Comparison of ENCODE assay signal across 18 cellular contexts in genomic region chr5:43258116-43258515, GRCh38. TPM values are rescaled to one million over a fixed set of nuclear protein-coding genes. Genes with fewer than 3 reads are reported as not detected.
A peak's percentile ranks its signal among the peaks of the same experiment; 100 is the strongest.
DNase-seq lines count a peak whose midpoint lies in the region; ATAC-seq lines count a peak whose summit lies in the region.
"Had no signal": no experiment of that assay in that cellular context is flagged by ENCODE, and none has a peak within 500 bp of the region (broad histone marks: within the 10 kb centered on the region; RNA-seq: fewer than 3 reads in every experiment).

No MANE protein-coding gene starts in this region.

- no peak overlapping the region for H3K4me3 ChIP-seq in Karpas-422 (ENCODE audit: low read length)
- H3K4me3 ChIP-seq: A549; BLaER1 treated with 17β-estradiol and CSF1 and Interleukin-3, amounts not matched to agents 10 nM and 100 nM had no signal

- H3K9me3 ChIP-seq in Karpas-422 (ENCODE audit: low read length) = no peaks in the 10 kb centered on the region
- H3K9me3 ChIP-seq: A549, Caco-2 had no signal

- H3K4me1 Mint-ChIP-seq in activated T-cell treated with anti-CD3 and anti-CD28 coated beads, Interleukin-2, amount 50 U/mL, for 72 hours (ENCODE audit: low read depth) = peaks cover 5% of the 10 kb centered on the region
- H3K4me1 Mint-ChIP-seq in activated T-cell treated with anti-CD3 and anti-CD28 coated beads, Interleukin-2, amount 50 U/mL, for 24 hours (ENCODE audit: low read depth) = peaks cover 3% of the 10 kb centered on the region
- H3K4me1 Mint-ChIP-seq in activated T-helper 17 cell treated with anti-CD3 and anti-CD28 coated beads, Interleukin-2, amount 50 U/mL, for 72 hours = no peaks in the 10 kb centered on the region
- H3K4me1 Mint-ChIP-seq: B cell had no signal

- H3K27me3 Mint-ChIP-seq in activated T-cell treated with anti-CD3 and anti-CD28 coated beads, Interleukin-2, amount 50 U/mL, for 72 hours (ENCODE audit: low read depth) = peaks cover 58% of the 10 kb centered on the region
- peaks cover 34% of the 10 kb centered on the region for H3K27me3 Mint-ChIP-seq in activated T-cell treated with anti-CD3 and anti-CD28 coated beads, Interleukin-2, amount 50 U/mL, for 24 hours
- peaks cover 30% of the 10 kb centered on the region for H3K27me3 Mint-ChIP-seq in activated T-helper 17 cell treated with anti-CD3 and anti-CD28 coated beads, Interleukin-2, amount 50 U/mL, for 72 hours

- no peak overlapping the region for H3K4me3 Mint-ChIP-seq in activated T-cell treated with anti-CD3 and anti-CD28 coated beads, Interleukin-2, amount 50 U/mL, for 72 hours
- H3K4me3 Mint-ChIP-seq in activated T-cell treated with anti-CD3 and anti-CD28 coated beads, Interleukin-2, amount 50 U/mL, for 24 hours = no peak overlapping the region
- no peak overlapping the region for H3K4me3 Mint-ChIP-seq in activated T-helper 17 cell treated with anti-CD3 and anti-CD28 coated beads, Interleukin-2, amount 50 U/mL, for 72 hours
- H3K4me3 Mint-ChIP-seq: B cell; CD4-positive, alpha-beta T cell; CD8-positive, alpha-beta T cell had no signal

- H2AFZ ChIP-seq in Karpas-422 (ENCODE audit: low read length) = no peak overlapping the region

- H3K27ac ChIP-seq in Karpas-422 (ENCODE audit: low read length) = no peak overlapping the region
- H3K27ac ChIP-seq: A549; BLaER1 treated with 17β-estradiol and CSF1 and Interleukin-3, amounts not matched to agents 10 nM and 100 nM; C4-2B had no signal

- H4K20me1 ChIP-seq in Karpas-422 (ENCODE audit: insufficient read depth, low read depth, low read length) = no peaks in the 10 kb centered on the region
- H4K20me1 ChIP-seq: BLaER1 treated with 17β-estradiol and CSF1 and Interleukin-3, amounts not matched to agents 10 nM and 100 nM had no signal

- H3K27ac Mint-ChIP-seq in activated T-cell treated with anti-CD3 and anti-CD28 coated beads, Interleukin-2, amount 50 U/mL, for 72 hours = no peak overlapping the region
- no peak overlapping the region for H3K27ac Mint-ChIP-seq in activated T-cell treated with anti-CD3 and anti-CD28 coated beads, Interleukin-2, amount 50 U/mL, for 24 hours
- H3K27ac Mint-ChIP-seq in activated T-helper 17 cell treated with anti-CD3 and anti-CD28 coated beads, Interleukin-2, amount 50 U/mL, for 72 hours = no peak overlapping the region
- H3K27ac Mint-ChIP-seq: B cell; CD4-positive, alpha-beta T cell; CD8-positive, alpha-beta T cell had no signal

- no peaks in the 10 kb centered on the region for H3K79me2 ChIP-seq in Karpas-422 (ENCODE audit: low read length)

- H3K4me2 ChIP-seq in Karpas-422 (ENCODE audit: low read depth, low read length, poor library complexity, severe bottlenecking) = no peak overlapping the region
- H3K4me2 ChIP-seq: A549; BLaER1 treated with 17β-estradiol and CSF1 and Interleukin-3, amounts not matched to agents 10 nM and 100 nM had no signal

- 0 out of 2 replicates have a peak, but pooled peaks cover 4% of the 10 kb centered on the region for H3K4me1 ChIP-seq in Karpas-422 (ENCODE audit: low read length)
- H3K4me1 ChIP-seq: BLaER1 treated with 17β-estradiol and CSF1 and Interleukin-3, amounts not matched to agents 10 nM and 100 nM had no signal

- H3K36me3 ChIP-seq in Karpas-422 (ENCODE audit: insufficient read depth, low read length) = no peaks in the 10 kb centered on the region
- H3K36me3 ChIP-seq: BLaER1 treated with 17β-estradiol and CSF1 and Interleukin-3, amounts not matched to agents 10 nM and 100 nM had no signal

- H3K36me3 Mint-ChIP-seq in activated T-cell treated with anti-CD3 and anti-CD28 coated beads, Interleukin-2, amount 50 U/mL, for 72 hours (ENCODE audit: insufficient read depth in 2 of 2) = peaks cover 0 to 3% of the 10 kb centered on the region in 2 donors
- H3K36me3 Mint-ChIP-seq in activated T-cell treated with anti-CD3 and anti-CD28 coated beads, Interleukin-2, amount 50 U/mL, for 24 hours (ENCODE audit: low read depth) = no peaks in the 10 kb centered on the region
- H3K36me3 Mint-ChIP-seq in activated T-helper 17 cell treated with anti-CD3 and anti-CD28 coated beads, Interleukin-2, amount 50 U/mL, for 72 hours (ENCODE audit: low read depth) = no peaks in the 10 kb centered on the region
- H3K36me3 Mint-ChIP-seq: CD8-positive, alpha-beta T cell had no signal

- H3K9me3 Mint-ChIP-seq in activated T-cell treated with anti-CD3 and anti-CD28 coated beads, Interleukin-2, amount 50 U/mL, for 72 hours = peaks cover 0 to 4% of the 10 kb centered on the region in 2 donors
- H3K9me3 Mint-ChIP-seq in activated T-cell treated with anti-CD3 and anti-CD28 coated beads, Interleukin-2, amount 50 U/mL, for 24 hours = peaks cover 3% of the 10 kb centered on the region
- no peaks in the 10 kb centered on the region for H3K9me3 Mint-ChIP-seq in activated T-helper 17 cell treated with anti-CD3 and anti-CD28 coated beads, Interleukin-2, amount 50 U/mL, for 72 hours
- H3K9me3 Mint-ChIP-seq: CD8-positive, alpha-beta T cell had no signal

- H3K9me2 ChIP-seq in Karpas-422 (replicated peaks; ENCODE audit: insufficient read depth, low read length) = no peaks in the 10 kb centered on the region

- no peaks in the 10 kb centered on the region for H3K27me3 ChIP-seq in Karpas-422 (ENCODE audit: low read length)
- H3K27me3 ChIP-seq: BLaER1 treated with 17β-estradiol and CSF1 and Interleukin-3, amounts not matched to agents 10 nM and 100 nM had no signal

- peak; percentile 22 to 77 for ATAC-seq in activated T-cell treated with anti-CD3 and anti-CD28 coated beads, Interleukin-2, amount 50 U/mL, for 72 hours (replicated peaks in 1 of 2)
- peak; percentile 29 for ATAC-seq in activated T-helper 17 cell treated with anti-CD3 and anti-CD28 coated beads, Interleukin-2, amount 50 U/mL, for 72 hours (replicated peaks)
- no peak for ATAC-seq in HG03097 (IDR thresholded peaks at IDR 0.05; ENCODE audit: low FRiP score, unreplicated experiment)
- ATAC-seq: A549; CD8-positive, alpha-beta T cell had no signal

- no peak for DNase-seq in activated T-cell treated with anti-CD3 and anti-CD28 coated beads, Interleukin-2, amount 50 U/mL, for 72 hours
- no peak for DNase-seq in activated T-cell treated with anti-CD3 and anti-CD28 coated beads, Interleukin-2, amount 50 U/mL, for 24 hours
- DNase-seq in Karpas-422 (peak; percentile 28), 8988T (no peak), NCI-H748 (lab: John Stamatoyannopoulos, UW; ENCODE audit: unreplicated experiment) (no peak)
- DNase-seq: AML-193; Caco-2; Calu3; CD4-positive, alpha-beta T cell; CD8-positive, alpha-beta T cell; DMS79 treated with DMSO at 0.1 percent for 48 hours; GF-D8 had no signal

- H3K9ac ChIP-seq in Karpas-422 (ENCODE audit: low read length) = no peak overlapping the region
- H3K9ac ChIP-seq: BLaER1 treated with 17β-estradiol and CSF1 and Interleukin-3, amounts not matched to agents 10 nM and 100 nM had no signal

RNA-seq across cellular contexts. Expression of gene HMGCS1, which starts 55.1 kb away (rescaled TPM):
- total RNA-seq in activated T-cell treated with anti-CD3 and anti-CD28 coated beads, Interleukin-2, amount 50 U/mL, for 72 hours = 10 to 100 TPM; 78.6 to 81.5 TPM
- total RNA-seq in Karpas-422 (2014; rRNA removed; shearing (Covaris generic); ENCODE audit: low replicate concordance) = 131 and 184 TPM in 2 replicates
- total RNA-seq in activated T-helper 17 cell treated with anti-CD3 and anti-CD28 coated beads, Interleukin-2, amount 50 U/mL, for 72 hours = 100 to 1,000 TPM in 1 of 2 donors, 10 to 100 TPM in 1; 90.2 to 108 TPM
